In the genomic region with DNA sequence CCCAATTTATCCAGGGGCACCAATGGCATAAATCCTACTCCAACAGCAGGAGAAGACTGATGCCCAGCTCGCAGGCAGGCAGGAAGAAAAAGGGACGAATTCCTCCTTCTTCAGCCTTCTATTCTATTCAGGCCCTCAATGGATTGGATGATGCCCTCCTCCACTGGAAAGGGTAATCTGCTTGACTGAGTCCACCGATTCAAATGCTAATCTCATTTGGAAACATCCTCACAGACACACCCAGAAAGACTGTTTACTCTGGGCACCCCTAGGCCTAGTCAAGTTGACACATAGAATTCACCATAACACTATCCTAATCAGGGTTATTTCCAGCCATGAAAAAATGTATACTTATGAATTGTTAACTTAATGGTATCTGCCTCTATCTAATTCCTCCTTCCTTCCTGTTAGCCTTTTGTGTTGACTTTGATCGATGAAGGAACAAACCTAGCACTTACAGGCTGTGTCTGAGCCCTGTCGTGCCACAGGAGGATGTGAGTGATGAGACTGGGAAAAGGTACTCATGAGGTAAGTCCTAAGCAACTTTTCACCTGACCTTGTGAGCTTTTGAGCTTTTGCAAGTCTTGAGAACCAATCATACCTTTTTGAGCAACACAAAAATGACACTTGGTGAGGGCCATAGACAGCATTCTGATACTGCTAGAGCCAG, we compare ENCODE assay signal across 25 cellular contexts. TPM values are rescaled to one million over a fixed set of nuclear protein-coding genes. Genes with fewer than 3 reads are reported as not detected.
DNase-seq lines count a peak whose midpoint lies in the region; ATAC-seq and TF ChIP-seq lines count a peak whose summit lies in the region.
"Had no signal": no experiment of that assay in that cellular context is flagged by ENCODE, and none has a peak within 500 bp of the region (broad histone marks: within the 10 kb centered on the region; RNA-seq: fewer than 3 reads in every experiment).

No MANE protein-coding gene starts in this region.

- no peak overlapping the region for H2BK15ac ChIP-seq in mesendoderm (replicated peaks; ENCODE audit: low read depth)

- H3K18ac ChIP-seq in mesendoderm (ENCODE audit: low read length) = no peak overlapping the region

- no peaks in the 10 kb centered on the region for H3K79me2 ChIP-seq in mesendoderm (ENCODE audit: control insufficient read depth, insufficient read depth, low read length)

- H3K4me1 ChIP-seq in ES-I3 (ENCODE audit: insufficient read depth, low read length) = peaks cover 19% of the 10 kb centered on the region
- peaks cover 29% of the 10 kb centered on the region for H3K4me1 ChIP-seq in HUES48 (ENCODE audit: control insufficient read depth, insufficient read depth, low read length)
- H3K4me1 ChIP-seq in mesendoderm (ENCODE audit: control insufficient read depth, low read depth, low read length) = no peaks in the 10 kb centered on the region
- H3K4me1 ChIP-seq: Peyer's patch, right atrium auricular region had no signal

- no peaks in the 10 kb centered on the region for H3K4me1 Mint-ChIP-seq in activated naive CD8-positive, alpha-beta T cell treated with anti-CD3 and anti-CD28 coated beads, Interleukin-2, amount 50 U/mL, for 24 hours
- H3K4me1 Mint-ChIP-seq: activated CD4-positive, alpha-beta memory T cell treated with anti-CD3 and anti-CD28 coated beads, Interleukin-2, amount 10 ng/mL, durations not matched to agents 7 days and 5 days had no signal

- H3K4me3 Mint-ChIP-seq in activated naive CD8-positive, alpha-beta T cell treated with anti-CD3 and anti-CD28 coated beads, Interleukin-2, amount 50 U/mL, for 24 hours = no peak overlapping the region
- H3K4me3 Mint-ChIP-seq: activated CD4-positive, alpha-beta memory T cell treated with anti-CD3 and anti-CD28 coated beads, Interleukin-2, amount 10 ng/mL, durations not matched to agents 7 days and 5 days; activated naive CD8-positive, alpha-beta T cell; effector memory CD8-positive, alpha-beta T cell; neural crest cell had no signal

- no peaks in the 10 kb centered on the region for H3K36me3 Mint-ChIP-seq in activated naive CD8-positive, alpha-beta T cell treated with anti-CD3 and anti-CD28 coated beads, Interleukin-2, amount 50 U/mL, for 24 hours (ENCODE audit: low read depth)

- H3K9me3 Mint-ChIP-seq in activated naive CD8-positive, alpha-beta T cell treated with anti-CD3 and anti-CD28 coated beads, Interleukin-2, amount 50 U/mL, for 24 hours = no peaks in the 10 kb centered on the region
- H3K9me3 Mint-ChIP-seq: activated CD4-positive, alpha-beta memory T cell treated with anti-CD3 and anti-CD28 coated beads, Interleukin-2, amount 10 ng/mL, durations not matched to agents 7 days and 5 days; effector memory CD8-positive, alpha-beta T cell had no signal

- no peak overlapping the region for H4K5ac ChIP-seq in mesendoderm (ENCODE audit: low read length)

- H2AK5ac ChIP-seq in mesendoderm (ENCODE audit: low read length) = no peak overlapping the region

- no peak overlapping the region for H4K8ac ChIP-seq in mesendoderm (ENCODE audit: low read depth, low read length)

- H3K79me1 ChIP-seq in mesendoderm (ENCODE audit: low read length) = no peaks in the 10 kb centered on the region

- ATAC-seq in SK-N-SH treated with all-trans-retinoic acid at 6 μM for 48 hours = peak; percentile 11; the same call in 2 of the 3 replicates
- ATAC-seq in HG02798 (IDR thresholded peaks at IDR 0.05; ENCODE audit: poor library complexity, unreplicated experiment) = no peak
- ATAC-seq in activated naive CD8-positive, alpha-beta T cell treated with anti-CD3 and anti-CD28 coated beads, Interleukin-2, amount 50 U/mL, for 24 hours = no peak
- ATAC-seq: effector memory CD8-positive, alpha-beta T cell had no signal

- no peak overlapping the region for H2BK120ac ChIP-seq in mesendoderm (ENCODE audit: low read depth, low read length)

- H3K4ac ChIP-seq in mesendoderm (ENCODE audit: low read depth, low read length) = no peak overlapping the region

- H3K4me2 ChIP-seq in mesendoderm (ENCODE audit: low read length) = no peak overlapping the region

- H3K9me3 ChIP-seq in ES-I3 (ENCODE audit: control insufficient read depth, insufficient read depth, low read length) (no peaks in the 10 kb centered on the region), HUES48 (ENCODE audit: control insufficient read depth, insufficient read depth, low read length) (no peaks in the 10 kb centered on the region)
- H3K9me3 ChIP-seq: Peyer's patch, right atrium auricular region had no signal

- H3K27ac ChIP-seq in HUES48 (ENCODE audit: low read depth, low read length) (peak overlapping the region; percentile 85), mesendoderm (ENCODE audit: low read depth, low read length) (peak overlapping the region; percentile 0)
- H3K27ac ChIP-seq: cardiac muscle cell, coronary artery, Peyer's patch, right atrium auricular region had no signal

- H3K4me3 ChIP-seq in HUES48 (ENCODE audit: low read depth, low read length) = no peak overlapping the region
- H3K4me3 ChIP-seq in mesendoderm (ENCODE audit: low read length) = no peak overlapping the region
- H3K4me3 ChIP-seq: cardiac muscle cell, coronary artery, Peyer's patch, right atrium auricular region had no signal

- H3K36me3 ChIP-seq in ES-I3 (ENCODE audit: insufficient read depth, low read length) (no peaks in the 10 kb centered on the region), HUES48 (ENCODE audit: control insufficient read depth, insufficient read depth, low read length) (no peaks in the 10 kb centered on the region), mesendoderm (ENCODE audit: control insufficient read depth, insufficient read depth, low read length) (no peaks in the 10 kb centered on the region)
- H3K36me3 ChIP-seq: cardiac muscle cell, Peyer's patch, right atrium auricular region had no signal

- peaks cover 50% of the 10 kb centered on the region for H3K27me3 Mint-ChIP-seq in activated naive CD8-positive, alpha-beta T cell treated with anti-CD3 and anti-CD28 coated beads, Interleukin-2, amount 50 U/mL, for 24 hours

- H3K27me3 ChIP-seq in HUES48 (ENCODE audit: control insufficient read depth, insufficient read depth, low read length) (peaks cover 16% of the 10 kb centered on the region), mesendoderm (ENCODE audit: insufficient read depth, low read length, poor library complexity) (no peaks in the 10 kb centered on the region)
- H3K27me3 ChIP-seq: Peyer's patch, right atrium auricular region had no signal

- H3K27ac Mint-ChIP-seq in activated naive CD8-positive, alpha-beta T cell treated with anti-CD3 and anti-CD28 coated beads, Interleukin-2, amount 50 U/mL, for 24 hours = no peak overlapping the region
- H3K27ac Mint-ChIP-seq: activated CD4-positive, alpha-beta memory T cell treated with anti-CD3 and anti-CD28 coated beads, Interleukin-2, amount 10 ng/mL, durations not matched to agents 7 days and 5 days; activated naive CD8-positive, alpha-beta T cell; effector memory CD8-positive, alpha-beta T cell had no signal

- no peak overlapping the region for H2BK5ac ChIP-seq in mesendoderm (ENCODE audit: low read length)

- DNase-seq in mesendoderm (peak; percentile 13), NCI-H774 (lab: John Stamatoyannopoulos, UW) (no peak), SHP77 (lab: John Stamatoyannopoulos, UW) (no peak)
- DNase-seq in activated naive CD8-positive, alpha-beta T cell treated with anti-CD3 and anti-CD28 coated beads, Interleukin-2, amount 50 U/mL, for 24 hours = no peak
- DNase-seq: activated CD4-positive, alpha-beta memory T cell treated with anti-CD3 and anti-CD28 coated beads, Interleukin-2, amount 10 ng/mL, durations not matched to agents 7 days and 5 days; aorta; DMS53; effector memory CD8-positive, alpha-beta T cell; GDM1; head of caudate nucleus; KG1; NCI-H1436; NCI-H510A; Peyer's patch; SIG-M5; stimulated activated CD4-positive, alpha-beta T cell treated with anti-CD3 and anti-CD28 coated beads, Interleukin-2, amount 100 ng/mL, for 24 hours had no signal

- H3K56ac ChIP-seq in mesendoderm (ENCODE audit: low read length) = no peak overlapping the region

- no peak overlapping the region for H3K23ac ChIP-seq in mesendoderm (ENCODE audit: low read length)

- H3K9ac ChIP-seq in ES-I3 (ENCODE audit: low read depth, low read length) = 0 out of 2 replicates have a peak overlapping the region, but pooled peaks have one; percentile 1
- peak overlapping the region; percentile 26; the same call in 1 of the 2 replicates for H3K9ac ChIP-seq in HUES48 (ENCODE audit: low read depth, low read length)
- H3K9ac ChIP-seq in mesendoderm (ENCODE audit: low read length) = no peak overlapping the region

- WGBS in mesendoderm (ENCODE audit: extremely low coverage, insufficient coverage, low lambda C conversion rate) = no CpG with 5 or more reads among the region's 5 CpGs

TF ChIP-seq in SK-N-SH treated with all-trans-retinoic acid at 6 μM for 48 hours, 23 proteins besides CTCF, POLR2A, EP300 and RAD21:
- no peak for TF ChIP-seq SNAI2 (CRISPR knock-in tag; IDR thresholded peaks at IDR 0.05)

RNA-seq across cellular contexts. Expression of a gene that starts 36.5 kb away (rescaled TPM):
- polyA plus RNA-seq in mesendoderm (2013, experiment 1 of 2) = 0.25 TPM
- polyA plus RNA-seq in mesendoderm (2013, experiment 2 of 2) = 0.21 TPM
